8 cellular contexts compared by ENCODE assay signal in the genomic region with DNA sequence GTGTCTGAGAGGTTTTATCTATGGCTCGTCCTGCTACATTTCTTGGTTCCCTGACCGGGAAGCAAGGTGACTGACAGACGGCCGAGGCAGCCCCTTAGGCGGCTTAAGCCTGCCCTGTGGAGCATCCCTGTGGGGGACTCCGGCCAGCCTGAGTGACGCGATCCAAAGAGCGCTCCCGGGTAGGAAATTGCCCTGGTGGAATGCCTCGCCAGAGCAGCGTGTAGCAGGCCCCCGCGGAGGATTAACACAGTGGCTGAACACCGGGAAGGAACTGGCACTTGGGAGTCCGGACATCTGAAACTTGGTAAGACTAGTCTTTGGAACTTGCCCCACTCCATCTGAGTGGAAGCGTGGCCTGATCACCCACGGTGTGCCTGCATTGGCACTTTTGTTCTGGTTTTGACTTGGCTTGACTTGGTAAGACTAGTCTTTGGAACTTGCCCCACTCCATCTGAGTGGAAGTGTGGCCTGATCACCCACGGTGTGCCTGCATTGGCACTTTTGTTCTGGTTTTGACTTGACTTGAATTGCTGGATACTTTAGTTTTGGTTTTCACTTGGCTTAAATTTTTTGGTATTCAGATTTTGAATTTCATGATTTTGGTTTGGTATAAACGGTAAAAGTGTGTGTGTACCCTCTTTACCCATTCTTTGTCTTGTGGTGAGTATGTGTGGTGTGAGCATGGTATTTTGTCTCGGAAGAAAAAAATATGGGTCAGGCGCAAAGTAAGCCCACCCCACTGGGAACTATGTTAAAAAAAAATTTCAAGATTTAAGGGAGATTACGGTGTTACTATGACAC. TPM values are rescaled to one million over a fixed set of nuclear protein-coding genes. Genes with fewer than 3 reads are reported as not detected.
"Had no signal": no experiment of that assay in that cellular context is flagged by ENCODE, and none has a peak within 500 bp of the region (broad histone marks: within the 10 kb centered on the region; RNA-seq: fewer than 3 reads in every experiment).

No MANE protein-coding gene starts in this region.

RNA-seq across cellular contexts. Expression of gene STING1, which starts 44.0 kb away (rescaled TPM):
- total RNA-seq: progenitor cell of endocrine pancreas had no signal

RNA-seq across cellular contexts. Expression of gene SMIM33, which starts 55.7 kb away (rescaled TPM):
- total RNA-seq: chondrocyte, esophagus mucosa, left cardiac atrium, lower lobe of right lung, progenitor cell of endocrine pancreas, sigmoid colon, ureter had no signal
- polyA plus RNA-seq: SK-N-SH had no signal
